2 cellular contexts compared by ENCODE assay signal in genomic region chr10:129441391-129442009, GRCh38.
TF ChIP-seq lines count a peak whose summit lies in the region.

No MANE protein-coding gene starts in this region.

TF ChIP-seq in GM23338, 12 proteins besides CTCF, POLR2A, EP300 and RAD21:
- no peak for TF ChIP-seq STAT1 (IDR thresholded peaks at IDR 0.05; ENCODE audit: unreplicated experiment)

TF ChIP-seq in HEK293, 187 proteins besides CTCF, POLR2A, EP300 and RAD21:
- no peak for TF ChIP-seq ZNF692 (tag by site-specific recombination; IDR thresholded peaks at IDR 0.05)
- TF ChIP-seq ZNF777 (tag by site-specific recombination; IDR thresholded peaks at IDR 0.05; ENCODE audit: borderline replicate concordance) = no peak
- peak; percentile 76 for TF ChIP-seq ZNF449 (tag by site-specific recombination; IDR thresholded peaks at IDR 0.05)
- TF ChIP-seq ZNF398 (tag by site-specific recombination; IDR thresholded peaks at IDR 0.05) = no peak
TF ChIP-seq in HEK293: peak in this region for 1.
